8 cellular contexts compared by ENCODE assay signal in the genomic region with DNA sequence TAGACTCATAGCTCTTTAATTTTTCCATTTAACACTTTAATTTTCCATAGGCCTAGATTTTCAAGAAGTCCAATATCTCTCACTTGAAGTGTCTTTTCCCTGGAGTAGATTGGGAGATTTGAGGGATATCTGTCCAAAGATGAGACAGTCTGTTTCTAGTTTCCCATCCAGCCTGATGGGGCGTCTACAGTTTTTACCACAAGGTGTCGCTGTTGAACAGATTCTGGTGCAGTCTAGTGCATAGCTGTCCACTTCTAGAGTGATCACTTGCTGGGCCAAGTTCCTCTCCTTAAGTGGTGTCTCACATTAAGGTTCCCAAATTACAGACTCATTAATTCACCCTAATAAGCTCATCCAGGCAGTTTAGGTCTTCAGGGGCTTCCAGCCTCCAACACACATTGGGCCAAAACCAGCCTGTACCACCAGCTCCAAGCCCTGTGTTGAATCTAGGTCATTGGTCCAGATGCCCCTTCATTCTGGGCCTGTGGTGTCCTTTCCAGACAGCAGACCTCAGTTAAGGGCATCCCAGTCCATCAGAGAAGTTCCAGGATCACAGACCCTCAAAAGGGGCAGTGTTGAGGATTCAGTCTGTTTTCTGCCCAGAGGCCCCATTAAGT. TPM values are rescaled to one million over a fixed set of nuclear protein-coding genes. Genes with fewer than 3 reads are reported as not detected.
DNase-seq lines count a peak whose midpoint lies in the region; FAIRE-seq and TF ChIP-seq lines count a peak whose summit lies in the region.

No MANE protein-coding gene starts in this region.

- H3K36me3 Mint-ChIP-seq in activated T-helper 2 cell treated with anti-CD3 and anti-CD28 coated beads, Interferon-gamma antibody, Interleukin-2, Interleukin-4, amounts not matched to agents 10 μg/mL and 5 μg/mL and 100 μg/mL, durations not matched to agents 14 hours and 24 hours and 36 hours (ENCODE audit: low read depth): peaks cover 81% of the 10 kb centered on the region

- peak; percentile 36 for DNase-seq in NCI-H2171 treated with DMSO at 0.1 percent for 48 hours (lab: John Stamatoyannopoulos, UW)
- DNase-seq in NCI-H2171 (lab: John Stamatoyannopoulos, UW): no peak
- peak; percentile 24 to 52 for DNase-seq in NOMO-1 (lab: John Stamatoyannopoulos, UW; ENCODE audit: unreplicated experiment in 2 of 2)
- peak; percentile 56 for DNase-seq in activated T-helper 2 cell treated with anti-CD3 and anti-CD28 coated beads, Interferon-gamma antibody, Interleukin-2, Interleukin-4, amounts not matched to agents 10 μg/mL and 5 μg/mL and 100 μg/mL, durations not matched to agents 14 hours and 24 hours and 36 hours (ENCODE audit: low spot score)
- no peak for DNase-seq in kidney epithelial cell (ENCODE audit: low read depth)
- peak; percentile 33 for DNase-seq in urothelium cell line (ENCODE audit: low spot score)
- no peak for DNase-seq in NCI-H1436 (lab: John Stamatoyannopoulos, UW)
- DNase-seq in midbrain (lab: John Stamatoyannopoulos, UW): no peak

- intact Hi-C loops in activated T-helper 2 cell treated with anti-CD3 and anti-CD28 coated beads, Interferon-gamma antibody, Interleukin-2, Interleukin-4, amounts not matched to agents 10 μg/mL and 5 μg/mL and 100 μg/mL, durations not matched to agents 14 hours and 24 hours and 36 hours (cut with micrococcal nuclease): loop anchor here (1.0 kb wide), 2 partner anchors 76 to 135 kb away; no protein-coding TSS in a partner anchor

- no peak overlapping the region for H3K4me3 Mint-ChIP-seq in activated T-helper 2 cell treated with anti-CD3 and anti-CD28 coated beads, Interferon-gamma antibody, Interleukin-2, Interleukin-4, amounts not matched to agents 10 μg/mL and 5 μg/mL and 100 μg/mL, durations not matched to agents 14 hours and 24 hours and 36 hours (ENCODE audit: low read depth)

- peaks cover 24% of the 10 kb centered on the region for H3K9me3 Mint-ChIP-seq in activated T-helper 2 cell treated with anti-CD3 and anti-CD28 coated beads, Interferon-gamma antibody, Interleukin-2, Interleukin-4, amounts not matched to agents 10 μg/mL and 5 μg/mL and 100 μg/mL, durations not matched to agents 14 hours and 24 hours and 36 hours

- H3K4me1 Mint-ChIP-seq in activated T-helper 2 cell treated with anti-CD3 and anti-CD28 coated beads, Interferon-gamma antibody, Interleukin-2, Interleukin-4, amounts not matched to agents 10 μg/mL and 5 μg/mL and 100 μg/mL, durations not matched to agents 14 hours and 24 hours and 36 hours (ENCODE audit: low read depth): peaks cover 30% of the 10 kb centered on the region

- H3K27me3 ChIP-seq in kidney epithelial cell (ENCODE audit: control insufficient read depth, insufficient read depth, low read length): peaks cover 2% of the 10 kb centered on the region

- FAIRE-seq in urothelium cell line (lab: Jason Lieb, UNC): no peak

- peak; percentile 51 for TF ChIP-seq CTCF in kidney epithelial cell (IDR thresholded peaks at IDR 0.05; ENCODE audit: insufficient read depth, low read length, poor library complexity, severe bottlenecking)

- H3K4me3 ChIP-seq in kidney epithelial cell (ENCODE audit: low read depth, low read length): no peak overlapping the region

- peak overlapping the region; percentile 3 for H3K27ac Mint-ChIP-seq in activated T-helper 2 cell treated with anti-CD3 and anti-CD28 coated beads, Interferon-gamma antibody, Interleukin-2, Interleukin-4, amounts not matched to agents 10 μg/mL and 5 μg/mL and 100 μg/mL, durations not matched to agents 14 hours and 24 hours and 36 hours

- no peaks in the 10 kb centered on the region for H3K27me3 Mint-ChIP-seq in activated T-helper 2 cell treated with anti-CD3 and anti-CD28 coated beads, Interferon-gamma antibody, Interleukin-2, Interleukin-4, amounts not matched to agents 10 μg/mL and 5 μg/mL and 100 μg/mL, durations not matched to agents 14 hours and 24 hours and 36 hours (ENCODE audit: low read depth)

- H3K36me3 ChIP-seq in kidney epithelial cell (ENCODE audit: control insufficient read depth, insufficient read depth, low read length): no peaks in the 10 kb centered on the region

RNA-seq across cellular contexts. Expression of gene SNX20, which starts 9.4 kb away (rescaled TPM):
- total RNA-seq in activated T-helper 2 cell treated with anti-CD3 and anti-CD28 coated beads, Interferon-gamma antibody, Interleukin-2, Interleukin-4, amounts not matched to agents 10 μg/mL and 5 μg/mL and 100 μg/mL, durations not matched to agents 14 hours and 24 hours and 36 hours: 34.9 and 35.2 TPM in 2 replicates
- not detected in 2 replicates for total RNA-seq in kidney epithelial cell

RNA-seq across cellular contexts. Expression of gene NOD2, which starts 21.7 kb away (rescaled TPM):
- 7.4 and 8.8 TPM in 2 replicates for total RNA-seq in activated T-helper 2 cell treated with anti-CD3 and anti-CD28 coated beads, Interferon-gamma antibody, Interleukin-2, Interleukin-4, amounts not matched to agents 10 μg/mL and 5 μg/mL and 100 μg/mL, durations not matched to agents 14 hours and 24 hours and 36 hours
- 0.07 and 0.46 TPM in 2 replicates for total RNA-seq in kidney epithelial cell

Comparison
In these comparisons a context has a peak if more than half of its experiments do, and no peak if none do; other contexts are left out.
1. DNase-seq: peak in NCI-H2171 treated with DMSO at 0.1 percent for 48 hours (single experiment), NOMO-1 (2 of 2), activated T-helper 2 cell treated with anti-CD3 and anti-CD28 coated beads, Interferon-gamma antibody, Interleukin-2, Interleukin-4, amounts not matched to agents 10 μg/mL and 5 μg/mL and 100 μg/mL, durations not matched to agents 14 hours and 24 hours and 36 hours (single experiment) and urothelium cell line (single experiment); none in NCI-H2171 (single experiment), kidney epithelial cell (single experiment), NCI-H1436 (single experiment) and midbrain (single experiment).
2. RNA of gene SNX20, which starts 9.4 kb away (total RNA-seq): 34.9 to 35.2 TPM in activated T-helper 2 cell treated with anti-CD3 and anti-CD28 coated beads, Interferon-gamma antibody, Interleukin-2, Interleukin-4, amounts not matched to agents 10 μg/mL and 5 μg/mL and 100 μg/mL, durations not matched to agents 14 hours and 24 hours and 36 hours; not detected in kidney epithelial cell; every median in the first group is over 10 times any median in the second.